Comparison of ENCODE assay signal across 8 cellular contexts in genomic region chr11:15006139-15006759, GRCh38. TPM values are rescaled to one million over a fixed set of nuclear protein-coding genes. Genes with fewer than 3 reads are reported as not detected.
DNase-seq lines count a peak whose midpoint lies in the region; ATAC-seq, FAIRE-seq and TF ChIP-seq lines count a peak whose summit lies in the region.

No MANE protein-coding gene starts in this region.

- H3K36me3 ChIP-seq in Karpas-422 (ENCODE audit: insufficient read depth, low read length) (no peaks in the 10 kb centered on the region), fibroblast of lung (ENCODE audit: control insufficient read depth, insufficient read depth, low read length) (no peaks in the 10 kb centered on the region)

- H3K4me2 ChIP-seq in Karpas-422 (ENCODE audit: low read depth, low read length, poor library complexity, severe bottlenecking) (no peak overlapping the region), fibroblast of lung (ENCODE audit: extremely low read depth, insufficient read depth, low read length) (no peak overlapping the region)

- no peak overlapping the region for H3K9ac ChIP-seq in Karpas-422 (ENCODE audit: low read length)
- H3K9ac ChIP-seq in fibroblast of lung (ENCODE audit: insufficient read depth, low read length), result no peak overlapping the region

- H3K9me2 ChIP-seq in Karpas-422 (replicated peaks; ENCODE audit: insufficient read depth, low read length), result no peaks in the 10 kb centered on the region

- H4K20me1 ChIP-seq in Karpas-422 (ENCODE audit: insufficient read depth, low read depth, low read length), result no peaks in the 10 kb centered on the region
- no peaks in the 10 kb centered on the region for H4K20me1 ChIP-seq in fibroblast of lung (ENCODE audit: control insufficient read depth, extremely low read depth, insufficient read depth, low read length)

- no peak for FAIRE-seq in RCC 7860 (lab: Jason Lieb, UNC)
- FAIRE-seq in urothelium cell line (lab: Jason Lieb, UNC), result no peak

- ATAC-seq in GM19043 (IDR thresholded peaks at IDR 0.05; ENCODE audit: low read depth, unreplicated experiment) (peak; percentile 71), GM18858 (IDR thresholded peaks at IDR 0.05; ENCODE audit: unreplicated experiment) (no peak), HG03280 (IDR thresholded peaks at IDR 0.05; ENCODE audit: unreplicated experiment) (no peak)

- H3K9me3 ChIP-seq in Karpas-422 (ENCODE audit: low read length) (no peaks in the 10 kb centered on the region), fibroblast of lung (ENCODE audit: control insufficient read depth, insufficient read depth, low read depth, low read length) (no peaks in the 10 kb centered on the region)

- no peaks in the 10 kb centered on the region for H3K79me2 ChIP-seq in Karpas-422 (ENCODE audit: low read length)
- H3K79me2 ChIP-seq in fibroblast of lung (ENCODE audit: control insufficient read depth, insufficient read depth, low read length), result no peaks in the 10 kb centered on the region

- H3K27ac ChIP-seq in Karpas-422 (ENCODE audit: low read length) (no peak overlapping the region), fibroblast of lung (ENCODE audit: insufficient read depth, low read length) (no peak overlapping the region)

- H3K4me1 ChIP-seq in Karpas-422 (ENCODE audit: low read length) (no peaks in the 10 kb centered on the region), fibroblast of lung (ENCODE audit: control insufficient read depth, extremely low read depth, insufficient read depth, low read length) (no peaks in the 10 kb centered on the region)

- DNase-seq in DMS 273 treated with DMSO at 0.1 percent for 48 hours (lab: John Stamatoyannopoulos, UW) (peak; percentile 2), Karpas-422 (peak; percentile 84), RCC 7860 (ENCODE audit: low spot score) (peak; percentile 25), fibroblast of lung (ENCODE audit: low read depth in 2 of 2) (peak; percentile 34 to 52), urothelium cell line (ENCODE audit: low spot score) (peak; percentile 35)

- TF ChIP-seq CTCF in fibroblast of lung (conservative IDR thresholded peaks at IDR 0.05 in 1 of 2, IDR thresholded peaks at IDR 0.05 in 1 of 2; ENCODE audit: low read depth in 1 of 2, low read length in 2 of 2), result peak in 1 of 2 donors; percentile 47

- H2AFZ ChIP-seq in Karpas-422 (ENCODE audit: low read length) (no peak overlapping the region), fibroblast of lung (ENCODE audit: low read length) (no peak overlapping the region)

- H3K27me3 ChIP-seq in Karpas-422 (ENCODE audit: low read length) (no peaks in the 10 kb centered on the region), fibroblast of lung (ENCODE audit: control insufficient read depth, insufficient read depth, low read length) (no peaks in the 10 kb centered on the region)

- H3K4me3 ChIP-seq in Karpas-422 (ENCODE audit: low read length) (no peak overlapping the region), fibroblast of lung (replicated peaks in 1 of 4; ENCODE audit: control extremely low read depth in 1 of 4, insufficient read depth in 1 of 4, low read depth in 3 of 4, low read length in 4 of 4) (no peak overlapping the region)

RNA-seq across cellular contexts. Expression of gene CALCA, which starts 34.1 kb away (rescaled TPM):
- not detected in 2 replicates for total RNA-seq in Karpas-422 (2014; rRNA removed; shearing (Covaris generic); ENCODE audit: low replicate concordance)
- total RNA-seq in fibroblast of lung, result not detected in 2 replicates
- polyA plus RNA-seq in fibroblast of lung, result not detected in 2 replicates
- polyA plus RNA-seq in fibroblast of lung (2012), result not detected in 2 replicates
- not detected in 2 replicates for polyA minus RNA-seq in fibroblast of lung (ENCODE audit: low replicate concordance)

Comparison
In these comparisons a context has a peak if more than half of its experiments do, and no peak if none do; other contexts are left out.
1. DNase-seq: peak in every context shown above with its lines; median percentile 84 in Karpas-422; 43 in fibroblast of lung; 35 in urothelium cell line; 25 in RCC 7860; 2 in DMS 273 treated with DMSO at 0.1 percent for 48 hours.